Comparison of ENCODE assay signal across 1 cellular context in the genomic region with DNA sequence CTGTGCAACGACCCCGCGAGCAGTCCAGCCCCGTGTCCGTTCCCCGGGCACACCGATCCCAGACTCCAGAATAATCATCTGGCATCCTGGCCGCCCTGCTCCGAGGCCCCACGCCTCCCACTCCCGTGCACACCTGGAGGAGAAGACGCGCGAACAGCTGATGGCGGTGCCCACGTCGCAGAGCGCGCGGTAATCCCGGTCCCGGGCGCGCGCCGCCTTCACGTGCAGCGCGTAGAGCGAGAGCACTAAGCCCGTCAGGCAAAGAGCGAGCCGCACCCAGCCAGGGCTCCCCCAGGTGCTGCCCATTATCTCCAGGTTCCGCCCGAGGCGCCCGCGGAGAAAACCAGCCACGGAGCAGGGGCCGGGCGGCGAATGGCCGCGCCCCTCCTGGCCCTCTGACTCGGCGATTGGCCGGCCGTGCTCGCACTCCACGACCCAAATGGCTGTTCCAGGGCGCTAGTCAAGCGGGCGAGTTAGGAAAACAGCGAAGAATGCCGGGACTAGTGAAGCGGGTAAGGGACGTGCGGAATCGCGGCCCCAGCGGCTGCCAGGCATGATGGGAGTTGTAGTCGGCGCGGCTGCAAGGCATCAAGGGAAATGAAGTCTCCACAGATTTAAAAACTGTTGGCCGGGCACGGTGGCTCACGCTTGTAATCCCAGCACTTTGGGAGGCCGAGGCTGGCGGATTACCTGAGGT.
TF ChIP-seq lines count a peak whose summit lies in the region.

A gene (minus strand): TSS at position 374 of the 697 bp plus-strand sequence. CDS start 68 bp downstream, at position 306.

TF ChIP-seq in HepG2, 621 proteins besides CTCF, POLR2A, EP300 and RAD21 (continued from another document and continues in another):
- TF ChIP-seq, protein P1, sequence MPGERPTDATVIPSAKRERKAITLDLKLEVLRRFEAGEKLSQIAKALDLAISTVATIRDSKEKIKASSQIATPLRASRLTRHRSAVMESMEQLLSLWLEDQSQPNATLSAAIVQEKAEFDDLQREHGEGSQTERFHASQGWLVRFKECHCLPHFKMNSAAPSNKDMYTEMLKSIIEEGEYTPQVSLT (CRISPR knock-in tag; IDR thresholded peaks at IDR 0.05; ENCODE audit: borderline replicate concordance, low read depth), result no peak
- TF ChIP-seq ZNF546 (CRISPR knock-in tag; conservative IDR thresholded peaks at IDR 0.05) (peak; percentile 89), POLR2AphosphoS2 (IDR thresholded peaks at IDR 0.05; ENCODE audit: low read depth, low read length) (no peak), GABPA (IDR thresholded peaks at IDR 0.05; ENCODE audit: low read depth, low read length) (peak; percentile 59), GABPA (CRISPR knock-in tag; IDR thresholded peaks at IDR 0.05; ENCODE audit: low read depth) (peak; percentile 87), NFE2 (CRISPR knock-in tag; IDR thresholded peaks at IDR 0.05) (no peak), GPN1 (CRISPR knock-in tag; IDR thresholded peaks at IDR 0.05; ENCODE audit: borderline replicate concordance) (0 out of 2 replicates have a peak, but pooled peaks have one; percentile 43), ZNF792 (CRISPR knock-in tag; IDR thresholded peaks at IDR 0.05) (peak; percentile 82), NAIF1 (CRISPR knock-in tag; IDR thresholded peaks at IDR 0.05; ENCODE audit: borderline replicate concordance) (peak; percentile 98), TBP (CRISPR knock-in tag; IDR thresholded peaks at IDR 0.05) (no peak; the same call in 1 of the 2 replicates), ZNF780A (CRISPR knock-in tag; IDR thresholded peaks at IDR 0.05) (no peak), SIX4 (CRISPR knock-in tag; IDR thresholded peaks at IDR 0.05) (peak; percentile 22; the same call in 1 of the 2 replicates), ZNF552 (CRISPR knock-in tag; IDR thresholded peaks at IDR 0.05; ENCODE audit: borderline replicate concordance) (no peak), CEBPG (CRISPR knock-in tag; IDR thresholded peaks at IDR 0.05) (peak; percentile 55), ZNF761 (CRISPR knock-in tag; conservative IDR thresholded peaks at IDR 0.05) (peak; percentile 81; the same call in 1 of the 2 replicates), GFI1 (CRISPR knock-in tag; IDR thresholded peaks at IDR 0.05; ENCODE audit: borderline replicate concordance) (0 out of 2 replicates have a peak, but pooled peaks have one; percentile 47), SATB2 (CRISPR knock-in tag; IDR thresholded peaks at IDR 0.05) (0 out of 2 replicates have a peak, but pooled peaks have one; percentile 66), ZNF317 (CRISPR knock-in tag; IDR thresholded peaks at IDR 0.05) (peak; percentile 89), KAT8 (CRISPR knock-in tag; IDR thresholded peaks at IDR 0.05) (peak; percentile 91), TEAD3 (CRISPR knock-in tag; optimal IDR thresholded peaks at IDR 0.05; ENCODE audit: borderline replicate concordance) (peak; percentile 89), CBFB (CRISPR knock-in tag; IDR thresholded peaks at IDR 0.05) (peak; percentile 84), REL (CRISPR knock-in tag; conservative IDR thresholded peaks at IDR 0.05) (peak; percentile 69), ZSCAN12 (CRISPR knock-in tag; IDR thresholded peaks at IDR 0.05) (no peak), ZSCAN31 (CRISPR knock-in tag; IDR thresholded peaks at IDR 0.05; ENCODE audit: low read depth) (peak; percentile 93; the same call in 1 of the 2 replicates), ZNF788 (CRISPR knock-in tag; IDR thresholded peaks at IDR 0.05; ENCODE audit: borderline replicate concordance) (peak; percentile 95; the same call in 1 of the 2 replicates), RARA (CRISPR knock-in tag; IDR thresholded peaks at IDR 0.05) (peak; percentile 21; the same call in 1 of the 2 replicates), HMG20A (CRISPR knock-in tag; IDR thresholded peaks at IDR 0.05; ENCODE audit: borderline replicate concordance) (no peak), ELF1 (CRISPR knock-in tag; IDR thresholded peaks at IDR 0.05) (peak; percentile 86), ARID2 (CRISPR knock-in tag; IDR thresholded peaks at IDR 0.05; ENCODE audit: borderline replicate concordance) (no peak), ZNF720 (CRISPR knock-in tag; IDR thresholded peaks at IDR 0.05) (peak; percentile 63; the same call in 1 of the 2 replicates)
- TF ChIP-seq, protein P2, sequence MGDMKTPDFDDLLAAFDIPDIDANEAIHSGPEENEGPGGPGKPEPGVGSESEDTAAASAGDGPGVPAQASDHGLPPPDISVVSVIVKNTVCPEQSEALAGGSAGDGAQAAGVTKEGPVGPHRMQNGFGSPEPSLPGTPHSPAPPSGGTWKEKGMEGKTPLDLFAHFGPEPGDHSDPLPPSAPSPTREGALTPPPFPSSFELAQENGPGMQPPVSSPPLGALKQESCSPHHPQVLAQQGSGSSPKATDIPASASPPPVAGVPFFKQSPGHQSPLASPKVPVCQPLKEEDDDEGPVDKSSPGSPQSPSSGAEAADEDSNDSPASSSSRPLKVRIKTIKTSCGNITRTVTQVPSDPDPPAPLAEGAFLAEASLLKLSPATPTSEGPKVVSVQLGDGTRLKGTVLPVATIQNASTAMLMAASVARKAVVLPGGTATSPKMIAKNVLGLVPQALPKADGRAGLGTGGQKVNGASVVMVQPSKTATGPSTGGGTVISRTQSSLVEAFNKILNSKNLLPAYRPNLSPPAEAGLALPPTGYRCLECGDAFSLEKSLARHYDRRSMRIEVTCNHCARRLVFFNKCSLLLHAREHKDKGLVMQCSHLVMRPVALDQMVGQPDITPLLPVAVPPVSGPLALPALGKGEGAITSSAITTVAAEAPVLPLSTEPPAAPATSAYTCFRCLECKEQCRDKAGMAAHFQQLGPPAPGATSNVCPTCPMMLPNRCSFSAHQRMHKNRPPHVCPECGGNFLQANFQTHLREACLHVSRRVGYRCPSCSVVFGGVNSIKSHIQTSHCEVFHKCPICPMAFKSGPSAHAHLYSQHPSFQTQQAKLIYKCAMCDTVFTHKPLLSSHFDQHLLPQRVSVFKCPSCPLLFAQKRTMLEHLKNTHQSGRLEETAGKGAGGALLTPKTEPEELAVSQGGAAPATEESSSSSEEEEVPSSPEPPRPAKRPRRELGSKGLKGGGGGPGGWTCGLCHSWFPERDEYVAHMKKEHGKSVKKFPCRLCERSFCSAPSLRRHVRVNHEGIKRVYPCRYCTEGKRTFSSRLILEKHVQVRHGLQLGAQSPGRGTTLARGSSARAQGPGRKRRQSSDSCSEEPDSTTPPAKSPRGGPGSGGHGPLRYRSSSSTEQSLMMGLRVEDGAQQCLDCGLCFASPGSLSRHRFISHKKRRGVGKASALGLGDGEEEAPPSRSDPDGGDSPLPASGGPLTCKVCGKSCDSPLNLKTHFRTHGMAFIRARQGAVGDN (CRISPR knock-in tag; IDR thresholded peaks at IDR 0.05), result peak; percentile 94
- TF ChIP-seq, protein P3, sequence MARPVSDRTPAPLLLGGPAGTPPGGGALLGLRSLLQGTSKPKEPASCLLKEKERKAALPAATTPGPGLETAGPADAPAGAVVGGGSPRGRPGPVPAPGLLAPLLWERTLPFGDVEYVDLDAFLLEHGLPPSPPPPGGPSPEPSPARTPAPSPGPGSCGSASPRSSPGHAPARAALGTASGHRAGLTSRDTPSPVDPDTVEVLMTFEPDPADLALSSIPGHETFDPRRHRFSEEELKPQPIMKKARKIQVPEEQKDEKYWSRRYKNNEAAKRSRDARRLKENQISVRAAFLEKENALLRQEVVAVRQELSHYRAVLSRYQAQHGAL (CRISPR knock-in tag; IDR thresholded peaks at IDR 0.05; ENCODE audit: not compliant biosample characterization), result peak; percentile 18
- TF ChIP-seq, protein P4, sequence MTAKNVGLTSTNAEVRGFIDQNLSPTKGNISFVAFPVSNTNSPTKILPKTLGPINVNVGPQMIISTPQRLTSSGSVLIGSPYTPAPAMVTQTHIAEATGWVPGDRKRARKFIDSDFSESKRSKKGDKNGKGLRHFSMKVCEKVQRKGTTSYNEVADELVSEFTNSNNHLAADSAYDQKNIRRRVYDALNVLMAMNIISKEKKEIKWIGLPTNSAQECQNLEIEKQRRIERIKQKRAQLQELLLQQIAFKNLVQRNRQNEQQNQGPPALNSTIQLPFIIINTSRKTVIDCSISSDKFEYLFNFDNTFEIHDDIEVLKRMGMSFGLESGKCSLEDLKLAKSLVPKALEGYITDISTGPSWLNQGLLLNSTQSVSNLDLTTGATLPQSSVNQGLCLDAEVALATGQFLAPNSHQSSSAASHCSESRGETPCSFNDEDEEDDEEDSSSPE (CRISPR knock-in tag; IDR thresholded peaks at IDR 0.05), result peak; percentile 90
- TF ChIP-seq, protein P5, sequence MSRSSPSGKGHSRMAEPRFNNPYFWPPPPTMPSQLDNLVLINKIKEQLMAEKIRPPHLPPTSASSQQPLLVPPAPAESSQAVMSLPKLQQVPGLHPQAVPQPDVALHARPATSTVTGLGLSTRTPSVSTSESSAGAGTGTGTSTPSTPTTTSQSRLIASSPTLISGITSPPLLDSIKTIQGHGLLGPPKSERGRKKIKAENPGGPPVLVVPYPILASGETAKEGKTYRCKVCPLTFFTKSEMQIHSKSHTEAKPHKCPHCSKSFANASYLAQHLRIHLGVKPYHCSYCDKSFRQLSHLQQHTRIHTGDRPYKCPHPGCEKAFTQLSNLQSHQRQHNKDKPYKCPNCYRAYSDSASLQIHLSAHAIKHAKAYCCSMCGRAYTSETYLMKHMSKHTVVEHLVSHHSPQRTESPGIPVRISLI (CRISPR knock-in tag; IDR thresholded peaks at IDR 0.05; ENCODE audit: borderline replicate concordance), result peak; percentile 3; the same call in 1 of the 2 replicates
- TF ChIP-seq, protein P6, sequence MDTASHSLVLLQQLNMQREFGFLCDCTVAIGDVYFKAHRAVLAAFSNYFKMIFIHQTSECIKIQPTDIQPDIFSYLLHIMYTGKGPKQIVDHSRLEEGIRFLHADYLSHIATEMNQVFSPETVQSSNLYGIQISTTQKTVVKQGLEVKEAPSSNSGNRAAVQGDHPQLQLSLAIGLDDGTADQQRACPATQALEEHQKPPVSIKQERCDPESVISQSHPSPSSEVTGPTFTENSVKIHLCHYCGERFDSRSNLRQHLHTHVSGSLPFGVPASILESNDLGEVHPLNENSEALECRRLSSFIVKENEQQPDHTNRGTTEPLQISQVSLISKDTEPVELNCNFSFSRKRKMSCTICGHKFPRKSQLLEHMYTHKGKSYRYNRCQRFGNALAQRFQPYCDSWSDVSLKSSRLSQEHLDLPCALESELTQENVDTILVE (CRISPR knock-in tag; IDR thresholded peaks at IDR 0.05), result peak; percentile 66; the same call in 1 of the 2 replicates
- TF ChIP-seq, protein P7, sequence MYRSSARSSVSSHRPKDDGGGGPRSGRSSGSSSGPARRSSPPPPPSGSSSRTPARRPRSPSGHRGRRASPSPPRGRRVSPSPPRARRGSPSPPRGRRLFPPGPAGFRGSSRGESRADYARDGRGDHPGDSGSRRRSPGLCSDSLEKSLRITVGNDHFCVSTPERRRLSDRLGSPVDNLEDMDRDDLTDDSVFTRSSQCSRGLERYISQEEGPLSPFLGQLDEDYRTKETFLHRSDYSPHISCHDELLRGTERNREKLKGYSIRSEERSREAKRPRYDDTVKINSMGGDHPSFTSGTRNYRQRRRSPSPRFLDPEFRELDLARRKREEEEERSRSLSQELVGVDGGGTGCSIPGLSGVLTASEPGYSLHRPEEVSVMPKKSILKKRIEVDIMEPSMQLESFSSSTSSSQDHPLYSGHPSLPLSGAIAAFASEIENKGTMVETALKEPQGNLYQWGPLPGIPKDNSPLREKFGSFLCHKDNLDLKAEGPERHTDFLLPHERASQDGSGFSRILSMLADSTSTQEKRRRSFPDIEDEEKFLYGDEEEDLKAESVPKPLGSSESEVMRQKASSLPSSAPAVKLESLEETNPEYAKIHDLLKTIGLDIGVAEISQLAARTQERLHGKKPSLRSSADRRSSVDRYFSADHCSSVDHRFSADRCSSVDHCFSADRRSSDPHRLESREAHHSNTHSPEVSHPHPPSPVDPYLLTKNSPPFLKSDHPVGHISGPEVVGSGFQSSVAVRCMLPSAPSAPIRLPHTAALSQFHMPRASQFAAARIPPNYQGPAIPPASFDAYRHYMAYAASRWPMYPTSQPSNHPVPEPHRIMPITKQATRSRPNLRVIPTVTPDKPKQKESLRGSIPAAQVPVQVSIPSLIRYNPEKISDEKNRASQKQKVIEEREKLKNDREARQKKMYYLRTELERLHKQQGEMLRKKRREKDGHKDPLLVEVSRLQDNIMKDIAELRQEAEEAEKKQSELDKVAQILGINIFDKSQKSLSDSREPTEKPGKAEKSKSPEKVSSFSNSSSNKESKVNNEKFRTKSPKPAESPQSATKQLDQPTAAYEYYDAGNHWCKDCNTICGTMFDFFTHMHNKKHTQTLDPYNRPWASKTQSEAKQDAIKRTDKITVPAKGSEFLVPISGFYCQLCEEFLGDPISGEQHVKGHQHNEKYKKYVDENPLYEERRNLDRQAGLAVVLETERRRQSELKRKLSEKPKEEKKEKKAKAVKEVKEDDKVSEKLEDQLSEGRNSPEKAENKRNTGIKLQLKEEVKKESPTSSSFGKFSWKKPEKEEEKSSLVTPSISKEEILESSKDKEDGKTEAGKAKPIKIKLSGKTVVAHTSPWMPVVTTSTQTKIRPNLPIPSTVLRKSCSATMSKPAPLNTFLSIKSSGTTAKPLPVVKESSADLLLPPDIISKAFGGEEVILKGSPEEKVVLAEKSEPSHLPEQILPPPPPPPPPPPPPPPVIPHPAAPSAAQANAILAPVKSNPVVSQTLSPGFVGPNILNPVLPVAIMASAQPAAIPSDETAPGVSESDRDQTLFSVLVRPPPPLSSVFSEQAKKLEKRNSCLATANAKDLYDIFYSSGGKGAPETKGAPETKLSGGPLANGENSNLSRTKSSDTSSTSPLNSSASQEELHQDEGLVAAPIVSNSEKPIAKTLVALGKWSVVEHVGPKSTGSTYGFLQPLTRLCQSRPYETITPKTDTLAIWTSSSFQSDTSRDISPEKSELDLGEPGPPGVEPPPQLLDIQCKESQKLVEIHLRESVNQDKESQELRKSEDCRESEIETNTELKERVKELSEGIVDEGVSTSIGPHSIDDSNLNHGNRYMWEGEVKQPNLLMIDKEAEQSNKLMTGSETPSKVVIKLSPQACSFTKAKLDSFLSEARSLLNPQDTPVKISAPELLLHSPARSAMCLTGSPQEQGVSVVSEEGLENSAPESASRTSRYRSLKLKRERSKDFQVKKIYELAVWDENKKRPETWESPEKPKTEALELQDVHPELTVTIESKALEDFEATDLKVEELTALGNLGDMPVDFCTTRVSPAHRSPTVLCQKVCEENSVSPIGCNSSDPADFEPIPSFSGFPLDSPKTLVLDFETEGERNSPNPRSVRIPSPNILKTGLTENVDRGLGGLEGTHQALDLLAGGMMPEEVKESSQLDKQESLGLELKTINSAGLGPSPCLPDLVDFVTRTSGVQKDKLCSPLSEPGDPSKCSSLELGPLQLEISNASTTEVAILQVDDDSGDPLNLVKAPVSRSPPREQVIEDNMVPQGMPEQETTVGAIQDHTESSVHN (CRISPR knock-in tag; IDR thresholded peaks at IDR 0.05), result 0 out of 2 replicates have a peak, but pooled peaks have one; percentile 64
